In the genomic region with DNA sequence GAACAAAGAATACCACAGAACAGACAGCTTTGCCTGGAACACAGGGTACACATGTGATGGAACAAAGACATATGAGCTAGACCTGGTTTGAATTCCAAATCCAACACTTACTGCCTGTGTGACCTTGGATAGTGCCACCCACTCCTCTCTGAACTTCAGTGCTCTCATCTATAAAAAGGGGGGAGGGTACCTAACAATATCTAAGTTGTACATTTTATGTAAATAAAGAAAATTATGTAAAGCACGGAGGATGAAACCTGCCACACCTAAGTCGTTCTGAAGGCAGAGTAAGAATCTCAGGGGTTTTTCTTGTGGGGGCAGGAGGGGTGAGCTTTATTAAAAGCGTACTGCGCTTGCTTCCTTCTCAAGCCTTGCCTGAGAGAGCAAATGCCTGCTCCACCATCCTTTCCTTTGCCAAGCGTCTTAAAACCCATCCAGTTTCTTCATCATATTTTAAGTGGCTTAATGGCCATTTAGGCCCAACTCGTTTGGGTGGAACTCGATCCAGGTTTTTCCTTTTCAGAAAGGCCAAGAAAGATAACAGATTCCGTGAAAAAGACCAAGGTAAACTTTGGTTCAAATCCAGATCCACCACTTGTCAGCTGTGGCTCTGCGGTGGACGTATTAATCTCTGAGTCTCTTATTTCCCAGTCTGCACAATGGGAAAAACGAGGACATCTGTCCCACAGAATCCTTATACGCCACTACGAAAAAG, we compare ENCODE assay signal across 5 cellular contexts. TPM values are rescaled to one million over a fixed set of nuclear protein-coding genes. Genes with fewer than 3 reads are reported as not detected.
DNase-seq lines count a peak whose midpoint lies in the region; ATAC-seq and TF ChIP-seq lines count a peak whose summit lies in the region.

No MANE protein-coding gene starts in this region.

- no peaks in the 10 kb centered on the region for H3K36me3 ChIP-seq in prostate gland

- peak overlapping the region; percentile 87 to 88 for H3K27ac ChIP-seq in prostate gland

- WGBS in prostate gland, result 2% methylated on average over 13 of the region's 13 CpGs

- H3K4me1 ChIP-seq in prostate gland (replicated peaks), result peaks cover 16% of the 10 kb centered on the region

- H3K4me3 ChIP-seq in prostate gland, result peak overlapping the region; percentile 93 to 96

- H3K9me3 ChIP-seq in prostate gland, result no peaks in the 10 kb centered on the region

- ATAC-seq in HG03175 (IDR thresholded peaks at IDR 0.05; ENCODE audit: unreplicated experiment), result no peak

- H3K27me3 ChIP-seq in prostate gland (replicated peaks; ENCODE audit: insufficient read depth), result no peaks in the 10 kb centered on the region

- no peak for TF ChIP-seq POLR2A in prostate gland (IDR thresholded peaks at IDR 0.05)

- no peak for TF ChIP-seq CTCF in prostate gland (IDR thresholded peaks at IDR 0.05)

- peak; percentile 33 for DNase-seq in NCI-H69 (lab: John Stamatoyannopoulos, UW)
- peak; percentile 38 for DNase-seq in dedifferentiated amniotic fluid mesenchymal stem cell (ENCODE audit: extremely low spot score)
- DNase-seq in prostate gland (ENCODE audit: low spot score), result no peak
- no peak for DNase-seq in HK-2 (ENCODE audit: unreplicated experiment)

- intact Hi-C loops in prostate gland (cut with DNase I), result loop anchor here (5.0 kb wide), 1 partner anchor 47 kb away; a partner anchor contains a TSS

RNA-seq across cellular contexts. Expression of a gene that starts 1.0 kb away (rescaled TPM):
- total RNA-seq in prostate gland, result 100 to 1,000 TPM; 136 to 393 TPM

RNA-seq across cellular contexts. Expression of a gene that starts 1.1 kb away (rescaled TPM):
- total RNA-seq in prostate gland, result 100 to 1,000 TPM in 1 of 2 donors, 10 to 100 TPM in 1; 11.1 to 138 TPM

RNA-seq across cellular contexts. Expression of a gene that starts 30.5 kb away (rescaled TPM):
- 100 to 1,000 TPM in 1 of 2 donors, 10 to 100 TPM in 1; 88.4 to 529 TPM for total RNA-seq in prostate gland

RNA-seq across cellular contexts. Expression of a gene that starts 49.4 kb away (rescaled TPM):
- 100 to 1,000 TPM in 1 of 2 donors, 10 to 100 TPM in 1; 23.3 to 118 TPM for total RNA-seq in prostate gland

RNA-seq across cellular contexts. Expression of a gene that starts 53.9 kb away (rescaled TPM):
- total RNA-seq in prostate gland, result 1 to 10 TPM; 1.5 to 3.0 TPM

Comparison
In these comparisons a context has a peak if more than half of its experiments do, and no peak if none do; other contexts are left out.
1. DNase-seq: peak in NCI-H69 (single experiment) and dedifferentiated amniotic fluid mesenchymal stem cell (single experiment); none in prostate gland (single experiment) and HK-2 (single experiment).